In genomic region chr16:30748634-30749445, GRCh38 we compare ENCODE assay signal across 8 cellular contexts. TPM values are rescaled to one million over a fixed set of nuclear protein-coding genes. Genes with fewer than 3 reads are reported as not detected.
DNase-seq lines count a peak whose midpoint lies in the region; ATAC-seq, FAIRE-seq and TF ChIP-seq lines count a peak whose summit lies in the region.

No MANE protein-coding gene starts in this region.

- peaks cover 15% of the 10 kb centered on the region for H3K4me1 ChIP-seq in OCI-LY7 (ENCODE audit: insufficient read depth, low read length, poor library complexity, severe bottlenecking)
- peaks cover 13% of the 10 kb centered on the region for H3K4me1 ChIP-seq in keratinocyte (ENCODE audit: control insufficient read depth, extremely low read depth, insufficient read depth, low read length)

- H3K4me2 ChIP-seq in OCI-LY7 (ENCODE audit: low read length) (peak overlapping the region; percentile 82), keratinocyte (ENCODE audit: control insufficient read depth, extremely low read depth, insufficient read depth, low read depth, low read length) (peak overlapping the region; percentile 57)

- H3K4me3 ChIP-seq in OCI-LY7 (ENCODE audit: low read depth, low read length, poor library complexity, severe bottlenecking), result peak overlapping the region; percentile 87
- peak overlapping the region; percentile 84 for H3K4me3 ChIP-seq in brain microvascular endothelial cell (ENCODE audit: low read depth, low read length)
- peak overlapping the region; percentile 61 to 65 (median 64) for H3K4me3 ChIP-seq in keratinocyte (ENCODE audit: control insufficient read depth in 2 of 3, extremely low read depth in 1 of 3, insufficient read depth in 2 of 3, low read depth in 1 of 3, low read length in 3 of 3)

- H3K36me3 Mint-ChIP-seq in stimulated activated memory B cell treated with anti-CD40 and anti-IgM and Interleukin-4, amounts not matched to agents 10 μg/mL and 1 μg/mL and 100 μg/mL, for 72 hours, result peaks cover 50% of the 10 kb centered on the region

- H2AFZ ChIP-seq in OCI-LY7 (ENCODE audit: low read length), result no peak overlapping the region
- H2AFZ ChIP-seq in keratinocyte (ENCODE audit: control insufficient read depth, low read length), result no peak overlapping the region

- in situ Hi-C loops in brain microvascular endothelial cell (cut with HindIII; ENCODE audit: low pct_ligation_motif_present, low sequenced_read_pairs), result no loop called here

- FAIRE-seq in keratinocyte (lab: Jason Lieb, UNC), result no peak

- ATAC-seq in GM21515 (IDR thresholded peaks at IDR 0.05; ENCODE audit: unreplicated experiment) (peak; percentile 5), GM19328 (IDR thresholded peaks at IDR 0.05; ENCODE audit: unreplicated experiment) (no peak)
- peak; percentile 53 for ATAC-seq in stimulated activated memory B cell treated with anti-CD40 and anti-IgM and Interleukin-4, amounts not matched to agents 10 μg/mL and 1 μg/mL and 100 μg/mL, for 72 hours

- no peak for TF ChIP-seq CTCF in OCI-LY7 (conservative IDR thresholded peaks at IDR 0.05; ENCODE audit: low read length)
- TF ChIP-seq CTCF in brain microvascular endothelial cell (IDR thresholded peaks at IDR 0.05; ENCODE audit: low read depth, low read length, missing control alignments), result no peak
- TF ChIP-seq CTCF in keratinocyte (optimal IDR thresholded peaks at IDR 0.05 in 1 of 3, IDR thresholded peaks at IDR 0.05 in 1 of 3, conservative IDR thresholded peaks at IDR 0.05 in 1 of 3; ENCODE audit: extremely low read depth in 1 of 3, insufficient read depth in 2 of 3, low read length in 3 of 3), result no peak

- no peaks in the 10 kb centered on the region for H3K27me3 ChIP-seq in brain microvascular endothelial cell (replicated peaks)
- no peaks in the 10 kb centered on the region for H3K27me3 ChIP-seq in keratinocyte (ENCODE audit: control insufficient read depth, extremely low read depth, insufficient read depth, low read length)

- DNase-seq in D341Med (ENCODE audit: low spot score) (peak; percentile 61), OCI-LY7 (ENCODE audit: low spot score) (peak; percentile 25), brain microvascular endothelial cell (peak; percentile 43), keratinocyte (ENCODE audit: low read depth, low spot score) (no peak), NCI-H446 treated with DMSO at 0.1 percent for 48 hours (lab: John Stamatoyannopoulos, UW) (no peak)

- H3K27me3 Mint-ChIP-seq in stimulated activated memory B cell treated with anti-CD40 and anti-IgM and Interleukin-4, amounts not matched to agents 10 μg/mL and 1 μg/mL and 100 μg/mL, for 72 hours, result no peaks in the 10 kb centered on the region

- intact Hi-C loops in OCI-LY7 (cut with micrococcal nuclease; ENCODE audit: unreplicated experiment), result loop anchor here (1.0 to 2.0 kb wide), 3 partner anchors 14 to 65 kb away; partner anchors contain the start of genes CFAP119 and RNF40

- no peaks in the 10 kb centered on the region for H3K9me1 ChIP-seq in keratinocyte (ENCODE audit: control insufficient read depth, extremely low read depth, insufficient read depth, low read length)

- no peak overlapping the region for H3K27ac ChIP-seq in OCI-LY7 (ENCODE audit: low read depth, low read length, poor library complexity, severe bottlenecking)
- peak overlapping the region; percentile 48 for H3K27ac ChIP-seq in brain microvascular endothelial cell
- H3K27ac ChIP-seq in keratinocyte (ENCODE audit: control insufficient read depth, insufficient read depth, low read length), result peak overlapping the region; percentile 44

- no peaks in the 10 kb centered on the region for H3K9me3 ChIP-seq in OCI-LY7 (ENCODE audit: low read length)
- no peaks in the 10 kb centered on the region for H3K9me3 ChIP-seq in keratinocyte (ENCODE audit: control insufficient read depth, low read depth, low read length)

- H3K9ac ChIP-seq in keratinocyte (ENCODE audit: control insufficient read depth, extremely low read depth, insufficient read depth, low read length), result peak overlapping the region; percentile 71

- BruUV-seq in OCI-LY7 (replicated peaks; lab: Mats Ljungman, UMichigan), result no TSS peak

- H3K9me2 ChIP-seq in OCI-LY7 (ENCODE audit: insufficient read depth, low read length), result no peaks in the 10 kb centered on the region

- H3K27ac Mint-ChIP-seq in stimulated activated memory B cell treated with anti-CD40 and anti-IgM and Interleukin-4, amounts not matched to agents 10 μg/mL and 1 μg/mL and 100 μg/mL, for 72 hours, result peak overlapping the region; percentile 90

- H3K36me3 ChIP-seq in OCI-LY7 (ENCODE audit: insufficient read depth, low read length), result peaks cover 46% of the 10 kb centered on the region
- peaks cover 23% of the 10 kb centered on the region for H3K36me3 ChIP-seq in brain microvascular endothelial cell (replicated peaks)
- H3K36me3 ChIP-seq in keratinocyte (ENCODE audit: control insufficient read depth in 2 of 2, extremely low read depth in 1 of 2, insufficient read depth in 2 of 2, low read length in 2 of 2), result peaks cover 24 to 38% of the 10 kb centered on the region in 2 experiments

- peaks cover 13% of the 10 kb centered on the region for H3K79me2 ChIP-seq in OCI-LY7 (ENCODE audit: insufficient read depth, low read depth, low read length)
- peaks cover 20% of the 10 kb centered on the region for H3K79me2 ChIP-seq in keratinocyte (ENCODE audit: control insufficient read depth, insufficient read depth, low read length)

- CTCF ChIA-PET in OCI-LY7 (lab: Charles Lee; ENCODE audit: unreplicated experiment), result interaction anchor here (0.5 to 1.2 kb wide), 2 partner anchors 29 to 193 kb away, joined by 3 to 5 read pairs; no protein-coding TSS in a partner anchor

- H4K20me1 ChIP-seq in OCI-LY7 (ENCODE audit: insufficient read depth, low read length), result 0 out of 2 replicates have a peak, but pooled peaks cover 4% of the 10 kb centered on the region
- peaks cover 4% of the 10 kb centered on the region for H4K20me1 ChIP-seq in keratinocyte (ENCODE audit: control insufficient read depth, extremely low read depth, insufficient read depth, low read length)

- H3K4me3 Mint-ChIP-seq in stimulated activated memory B cell treated with anti-CD40 and anti-IgM and Interleukin-4, amounts not matched to agents 10 μg/mL and 1 μg/mL and 100 μg/mL, for 72 hours, result peak overlapping the region; percentile 96

- H3K9me3 Mint-ChIP-seq in stimulated activated memory B cell treated with anti-CD40 and anti-IgM and Interleukin-4, amounts not matched to agents 10 μg/mL and 1 μg/mL and 100 μg/mL, for 72 hours, result no peaks in the 10 kb centered on the region

- POLR2A ChIA-PET in OCI-LY7 (lab: Charles Lee), result interaction anchor here (0.5 to 1.3 kb wide), 7 partner anchors 11 to 32 kb away, joined by 3 to 6 read pairs (median 3); partner anchors contain the start of gene RNF40

- dilution Hi-C loops in keratinocyte (cut with MboI; ENCODE audit: extremely low pct_ligation_motif_present, low sequenced_read_pairs), result no loop called here

- H3K4me1 Mint-ChIP-seq in stimulated activated memory B cell treated with anti-CD40 and anti-IgM and Interleukin-4, amounts not matched to agents 10 μg/mL and 1 μg/mL and 100 μg/mL, for 72 hours, result peaks cover 38% of the 10 kb centered on the region

RNA-seq across cellular contexts. Expression of gene PHKG2, which starts 0.6 kb away (rescaled TPM):
- total RNA-seq in OCI-LY7 (2014; rRNA removed; shearing (Covaris generic)), result 37.6 and 40.5 TPM in 2 replicates
- 41.9 and 46.5 TPM in 2 replicates for total RNA-seq in OCI-LY7 (2022)
- polyA plus RNA-seq in keratinocyte, result 28.9 to 40.6 TPM (median 31.8 TPM) in 3 replicates
- 9.0 TPM for polyA plus RNA-seq in keratinocyte (2011; ENCODE audit: low read depth)
- polyA plus RNA-seq in keratinocyte (2011; cell fraction: cytosol; rRNA removed), result 16.2 and 16.6 TPM in 2 replicates
- 121 and 138 TPM in 2 replicates for polyA plus RNA-seq in keratinocyte (2011; cell fraction: nucleus; rRNA removed)
- polyA plus RNA-seq in keratinocyte (2012; ENCODE audit: low replicate concordance), result 20.9 and 28.6 TPM in 2 replicates
- 29.8 to 36.4 TPM (median 34.7 TPM) in 3 replicates for polyA minus RNA-seq in keratinocyte
- 15.7 TPM for polyA minus RNA-seq in keratinocyte (2011; cell fraction: cytosol; rRNA and poly(A)+ RNA removed)
- polyA minus RNA-seq in keratinocyte (2011; cell fraction: nucleus; rRNA and poly(A)+ RNA removed), result 28.6 and 36.6 TPM in 2 replicates

RNA-seq across cellular contexts. Expression of gene CFAP119, which starts 13.0 kb away (rescaled TPM):
- 20.7 and 27.4 TPM in 2 replicates for total RNA-seq in OCI-LY7 (2014; rRNA removed; shearing (Covaris generic))
- total RNA-seq in OCI-LY7 (2022), result 25.0 and 27.4 TPM in 2 replicates
- 2.2 to 3.0 TPM (median 2.3 TPM) in 3 replicates for polyA plus RNA-seq in keratinocyte
- 0.62 TPM for polyA plus RNA-seq in keratinocyte (2011; ENCODE audit: low read depth)
- polyA plus RNA-seq in keratinocyte (2011; cell fraction: cytosol; rRNA removed), result 0.34 and 0.39 TPM in 2 replicates
- polyA plus RNA-seq in keratinocyte (2011; cell fraction: nucleus; rRNA removed), result 7.1 and 7.8 TPM in 2 replicates
- polyA plus RNA-seq in keratinocyte (2012; ENCODE audit: low replicate concordance), result 0.97 and 2.1 TPM in 2 replicates
- polyA minus RNA-seq in keratinocyte, result 0.35 TPM in 1 of 3 replicates, not detected in the others
- 3.1 TPM for polyA minus RNA-seq in keratinocyte (2011; cell fraction: cytosol; rRNA and poly(A)+ RNA removed)
- 0.39 and 0.63 TPM in 2 replicates for polyA minus RNA-seq in keratinocyte (2011; cell fraction: nucleus; rRNA and poly(A)+ RNA removed)

RNA-seq across cellular contexts. Expression of gene RNF40, which starts 13.3 kb away (rescaled TPM):
- total RNA-seq in OCI-LY7 (2014; rRNA removed; shearing (Covaris generic)), result 54.8 and 70.5 TPM in 2 replicates
- 108 and 120 TPM in 2 replicates for total RNA-seq in OCI-LY7 (2022)
- polyA plus RNA-seq in keratinocyte, result 45.2 to 59.6 TPM (median 52.7 TPM) in 3 replicates
- 53.5 TPM for polyA plus RNA-seq in keratinocyte (2011; ENCODE audit: low read depth)
- 43.2 and 45.2 TPM in 2 replicates for polyA plus RNA-seq in keratinocyte (2011; cell fraction: cytosol; rRNA removed)
- polyA plus RNA-seq in keratinocyte (2011; cell fraction: nucleus; rRNA removed), result 67.2 and 85.5 TPM in 2 replicates
- polyA plus RNA-seq in keratinocyte (2012; ENCODE audit: low replicate concordance), result 43.1 and 60.9 TPM in 2 replicates
- polyA minus RNA-seq in keratinocyte, result 63.2 to 88.0 TPM (median 66.8 TPM) in 3 replicates
- polyA minus RNA-seq in keratinocyte (2011; cell fraction: cytosol; rRNA and poly(A)+ RNA removed), result 42.8 TPM
- polyA minus RNA-seq in keratinocyte (2011; cell fraction: nucleus; rRNA and poly(A)+ RNA removed), result 23.4 and 43.4 TPM in 2 replicates

RNA-seq across cellular contexts. Expression of gene ZNF629, which starts 38.2 kb away (rescaled TPM):
- total RNA-seq in OCI-LY7 (2014; rRNA removed; shearing (Covaris generic)), result 1.9 and 2.5 TPM in 2 replicates
- total RNA-seq in OCI-LY7 (2022), result 1.0 and 1.1 TPM in 2 replicates
- polyA plus RNA-seq in keratinocyte, result 3.6 to 6.0 TPM (median 4.1 TPM) in 3 replicates
- polyA plus RNA-seq in keratinocyte (2011; ENCODE audit: low read depth), result 2.0 TPM
- 3.4 and 5.1 TPM in 2 replicates for polyA plus RNA-seq in keratinocyte (2011; cell fraction: cytosol; rRNA removed)
- polyA plus RNA-seq in keratinocyte (2011; cell fraction: nucleus; rRNA removed), result 10.3 and 12.4 TPM in 2 replicates
- polyA plus RNA-seq in keratinocyte (2012; ENCODE audit: low replicate concordance), result 5.5 and 11.0 TPM in 2 replicates
- 4.6 to 9.9 TPM (median 5.6 TPM) in 3 replicates for polyA minus RNA-seq in keratinocyte
- 8.1 TPM for polyA minus RNA-seq in keratinocyte (2011; cell fraction: cytosol; rRNA and poly(A)+ RNA removed)
- polyA minus RNA-seq in keratinocyte (2011; cell fraction: nucleus; rRNA and poly(A)+ RNA removed), result 10.2 and 11.9 TPM in 2 replicates

RNA-seq across cellular contexts. Expression of gene SRCAP, which starts 49.9 kb away (rescaled TPM):
- 15.6 and 41.8 TPM in 2 replicates for total RNA-seq in OCI-LY7 (2014; rRNA removed; shearing (Covaris generic))
- total RNA-seq in OCI-LY7 (2022), result 92.6 and 93.7 TPM in 2 replicates
- polyA plus RNA-seq in keratinocyte, result 1.0 to 4.6 TPM (median 1.4 TPM) in 3 replicates
- 5.6 TPM for polyA plus RNA-seq in keratinocyte (2011; ENCODE audit: low read depth)
- 1.6 and 2.8 TPM in 2 replicates for polyA plus RNA-seq in keratinocyte (2011; cell fraction: cytosol; rRNA removed)
- 21.8 and 24.4 TPM in 2 replicates for polyA plus RNA-seq in keratinocyte (2011; cell fraction: nucleus; rRNA removed)
- 6.1 and 14.4 TPM in 2 replicates for polyA plus RNA-seq in keratinocyte (2012; ENCODE audit: low replicate concordance)
- 10.7 to 92.1 TPM (median 11.8 TPM) in 3 replicates for polyA minus RNA-seq in keratinocyte
- 9.0 TPM for polyA minus RNA-seq in keratinocyte (2011; cell fraction: cytosol; rRNA and poly(A)+ RNA removed)
- 21.9 and 33.0 TPM in 2 replicates for polyA minus RNA-seq in keratinocyte (2011; cell fraction: nucleus; rRNA and poly(A)+ RNA removed)

Comparison
In these comparisons a context has a peak if more than half of its experiments do, and no peak if none do; other contexts are left out.
1. DNase-seq: peak in D341Med (single experiment), OCI-LY7 (single experiment) and brain microvascular endothelial cell (single experiment); none in keratinocyte (single experiment) and NCI-H446 treated with DMSO at 0.1 percent for 48 hours (single experiment).
2. Peak in every context shown above with its lines, with median percentiles within 50 percentile points of each other: H3K4me3 ChIP-seq.